ENCODE assay signal across 9 cellular contexts in genomic region chr15:61081028-61081322, GRCh38.
"Had no signal": no experiment of that assay in that cellular context is flagged by ENCODE, and none has a peak within 500 bp of the region (broad histone marks: within the 10 kb centered on the region; RNA-seq: fewer than 3 reads in every experiment).

No MANE protein-coding gene starts in this region.

- H3K4me1 Mint-ChIP-seq: stimulated activated effector memory CD8-positive, alpha-beta T cell treated with anti-CD3 and anti-CD28 coated beads, Interleukin-12 subunit alpha, Interleukin-12 subunit beta, amount 100 ng/mL, for 72 hours had no signal

- DNase-seq: activated CD4-positive, alpha-beta T cell treated with anti-CD3 and anti-CD28 coated beads for 48 hours; activated naive CD4-positive, alpha-beta T cell treated with Interleukin-2 at 50 U/mL for 16 hours; colonic mucosa; foreskin keratinocyte; left ventricle myocardium superior; mesenchymal stem cell had no signal

- ATAC-seq: foreskin keratinocyte; left ventricle myocardium superior; stimulated activated effector memory CD8-positive, alpha-beta T cell treated with anti-CD3 and anti-CD28 coated beads, Interleukin-12 subunit alpha, Interleukin-12 subunit beta, amount 100 ng/mL, for 72 hours; WTC11 had no signal

- H3K9me3 Mint-ChIP-seq: stimulated activated effector memory CD8-positive, alpha-beta T cell treated with anti-CD3 and anti-CD28 coated beads, Interleukin-12 subunit alpha, Interleukin-12 subunit beta, amount 100 ng/mL, for 72 hours; T-helper 1 cell treated with Interleukin-12 subunit alpha and Interleukin-12 subunit beta and Interleukin-4 antibody, amounts not matched to agents 30 μg/mL and 1 μg/mL, for 36 hours; WTC11 had no signal

- H3K36me3 Mint-ChIP-seq: stimulated activated effector memory CD8-positive, alpha-beta T cell treated with anti-CD3 and anti-CD28 coated beads, Interleukin-12 subunit alpha, Interleukin-12 subunit beta, amount 100 ng/mL, for 72 hours; WTC11 had no signal

- H3K4me3 Mint-ChIP-seq: stimulated activated effector memory CD8-positive, alpha-beta T cell treated with anti-CD3 and anti-CD28 coated beads, Interleukin-12 subunit alpha, Interleukin-12 subunit beta, amount 100 ng/mL, for 72 hours; T-helper 1 cell treated with Interleukin-12 subunit alpha and Interleukin-12 subunit beta and Interleukin-4 antibody, amounts not matched to agents 30 μg/mL and 1 μg/mL, for 36 hours; WTC11 had no signal

- H3K27ac Mint-ChIP-seq: stimulated activated effector memory CD8-positive, alpha-beta T cell treated with anti-CD3 and anti-CD28 coated beads, Interleukin-12 subunit alpha, Interleukin-12 subunit beta, amount 100 ng/mL, for 72 hours; T-helper 1 cell treated with Interleukin-12 subunit alpha and Interleukin-12 subunit beta and Interleukin-4 antibody, amounts not matched to agents 30 μg/mL and 1 μg/mL, for 36 hours; WTC11 had no signal
